In genomic region chr16:77759821-77760220, GRCh38 we compare ENCODE assay signal across 16 cellular contexts. TPM values are rescaled to one million over a fixed set of nuclear protein-coding genes. Genes with fewer than 3 reads are reported as not detected.
"Had no signal": no experiment of that assay in that cellular context is flagged by ENCODE, and none has a peak within 500 bp of the region (broad histone marks: within the 10 kb centered on the region; RNA-seq: fewer than 3 reads in every experiment).

No MANE protein-coding gene starts in this region.

- DNase-seq: activated CD4-positive, alpha-beta T cell treated with anti-CD3 and anti-CD28 coated beads for 48 hours; activated naive CD4-positive, alpha-beta T cell; activated naive CD8-positive, alpha-beta T cell treated with anti-CD3 and anti-CD28 coated beads, Interleukin-2, amount 50 U/mL, for 24 hours; cortex of kidney; effector memory CD4-positive, alpha-beta T cell; foreskin keratinocyte; spleen; stimulated activated CD4-positive, alpha-beta T cell treated with anti-CD3 and anti-CD28 coated beads, Interleukin-2, amount 100 ng/mL, for 24 hours; stimulated activated naive B cell treated with anti-CD40 and anti-IgM and Interleukin-4, amounts not matched to agents 10 μg/mL and 1 μg/mL and 100 μg/mL, for 72 hours; substantia nigra; T-cell; T1000; upper lobe of left lung had no signal

- H3K9me3 ChIP-seq: spleen, upper lobe of left lung had no signal

- H3K27me3 ChIP-seq: foreskin keratinocyte, spleen, upper lobe of left lung had no signal

- H3K27ac ChIP-seq: foreskin keratinocyte, spleen, upper lobe of left lung had no signal

- H3K36me3 ChIP-seq: spleen, upper lobe of left lung had no signal

- H3K4me3 ChIP-seq: spleen, upper lobe of left lung had no signal

- ATAC-seq: activated naive CD8-positive, alpha-beta T cell treated with anti-CD3 and anti-CD28 coated beads, Interleukin-2, amount 50 U/mL, for 24 hours; foreskin keratinocyte; natural killer cell treated with Interleukin-12 subunit alpha and Interleukin-12 subunit beta and Interleukin-15 and Interleukin-18, amount 100 ng/mL, for 72 hours; sciatic nerve; stimulated activated naive B cell treated with anti-CD40 and anti-IgM and Interleukin-4, amounts not matched to agents 10 μg/mL and 1 μg/mL and 100 μg/mL, for 72 hours; T-cell had no signal

- H3K4me1 ChIP-seq: foreskin keratinocyte had no signal

RNA-seq across cellular contexts. Expression of gene VAT1L, which starts 28.5 kb away (rescaled TPM):
- total RNA-seq: activated T-helper 1 cell treated with anti-CD3 and anti-CD28 coated beads, Interleukin-12 subunit alpha, Interleukin-12 subunit beta, Interleukin-2, Interleukin-4 antibody, amounts not matched to agents 30 ng/mL and 10 ng/mL and 1 ng/mL, durations not matched to agents 14 hours and 24 hours and 36 hours; foreskin keratinocyte had no signal
- polyA plus RNA-seq: foreskin keratinocyte had no signal
